ENCODE assay signal across 13 cellular contexts in the genomic region with DNA sequence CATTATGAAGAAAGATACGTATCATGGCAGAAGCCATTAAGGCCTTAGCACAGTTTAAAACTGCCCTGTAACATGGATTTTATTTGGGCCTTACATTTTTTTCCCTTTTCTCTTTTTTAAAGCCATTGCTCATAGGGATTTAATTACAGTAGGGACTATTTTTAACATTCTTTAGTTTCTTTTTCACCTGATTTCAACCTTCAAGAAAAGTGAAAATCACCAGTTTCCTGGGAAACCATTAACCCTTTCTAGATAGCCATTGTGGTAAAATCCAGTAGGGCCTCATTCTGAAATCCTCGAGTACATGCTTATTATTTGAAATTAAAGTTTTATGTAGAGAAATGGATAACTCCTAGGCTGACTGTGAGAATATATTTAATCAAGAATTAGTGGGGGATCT. TPM values are rescaled to one million over a fixed set of nuclear protein-coding genes. Genes with fewer than 3 reads are reported as not detected.
DNase-seq lines count a peak whose midpoint lies in the region; ATAC-seq, FAIRE-seq and TF ChIP-seq lines count a peak whose summit lies in the region.
"Had no signal": no experiment of that assay in that cellular context is flagged by ENCODE, and none has a peak within 500 bp of the region (broad histone marks: within the 10 kb centered on the region; RNA-seq: fewer than 3 reads in every experiment).

No MANE protein-coding gene starts in this region.

- POLR2A ChIA-PET in MCF 10A (lab: Yijun Ruan, JAX): interaction anchor here (1.0 to 5.4 kb wide), 8 partner anchors 10 to 183 kb away, joined by 4 to 188 read pairs (median 24); no protein-coding TSS in a partner anchor

- H3K9me3 ChIP-seq in keratinocyte (ENCODE audit: control insufficient read depth, low read depth, low read length) (no peaks in the 10 kb centered on the region), thoracic aorta (no peaks in the 10 kb centered on the region)

- FAIRE-seq in keratinocyte (lab: Jason Lieb, UNC): no peak

- H3K36me3 ChIP-seq in KMS-11 (ENCODE audit: insufficient read depth): no peaks in the 10 kb centered on the region
- no peaks in the 10 kb centered on the region for H3K36me3 ChIP-seq in keratinocyte (ENCODE audit: control insufficient read depth in 2 of 2, extremely low read depth in 1 of 2, insufficient read depth in 2 of 2, low read length in 2 of 2)
- H3K36me3 ChIP-seq in thoracic aorta: no peaks in the 10 kb centered on the region

- H3K27me3 ChIP-seq in KMS-11 (ENCODE audit: insufficient read depth, low read depth) (no peaks in the 10 kb centered on the region), keratinocyte (ENCODE audit: control insufficient read depth, extremely low read depth, insufficient read depth, low read length) (no peaks in the 10 kb centered on the region), thoracic aorta (replicated peaks; ENCODE audit: insufficient read depth) (no peaks in the 10 kb centered on the region)

- peaks cover 11% of the 10 kb centered on the region for H3K36me3 Mint-ChIP-seq in MCF 10A (ENCODE audit: insufficient read depth, unreplicated experiment)
- H3K36me3 Mint-ChIP-seq in effector memory CD8-positive, alpha-beta T cell (ENCODE audit: insufficient read depth): peaks cover 10% of the 10 kb centered on the region
- H3K36me3 Mint-ChIP-seq in activated T-helper 2 cell treated with anti-CD3 and anti-CD28 coated beads, Interferon-gamma antibody, Interleukin-2, Interleukin-4, amounts not matched to agents 10 μg/mL and 5 μg/mL and 100 μg/mL, durations not matched to agents 14 hours and 24 hours and 36 hours (ENCODE audit: low read depth): peaks cover 4% of the 10 kb centered on the region
- H3K36me3 Mint-ChIP-seq: activated naive CD4-positive, alpha-beta T cell treated with anti-CD3 and anti-CD28 coated beads, Interleukin-2, amount 50 U/mL, for 24 hours; memory B cell had no signal

- H4K20me1 ChIP-seq in KMS-11 (ENCODE audit: insufficient read depth) (peaks cover 23% of the 10 kb centered on the region; the same call in 1 of the 2 replicates), keratinocyte (ENCODE audit: control insufficient read depth, extremely low read depth, insufficient read depth, low read length) (peaks cover 8% of the 10 kb centered on the region)

- H3K4me1 Mint-ChIP-seq in MCF 10A (ENCODE audit: insufficient read depth, unreplicated experiment): peaks cover 30% of the 10 kb centered on the region
- H3K4me1 Mint-ChIP-seq in effector memory CD8-positive, alpha-beta T cell (ENCODE audit: low read depth in 2 of 2): peaks cover 21 to 23% of the 10 kb centered on the region in 2 donors
- peaks cover 23% of the 10 kb centered on the region for H3K4me1 Mint-ChIP-seq in activated T-helper 2 cell treated with anti-CD3 and anti-CD28 coated beads, Interferon-gamma antibody, Interleukin-2, Interleukin-4, amounts not matched to agents 10 μg/mL and 5 μg/mL and 100 μg/mL, durations not matched to agents 14 hours and 24 hours and 36 hours (ENCODE audit: low read depth)

- no peaks in the 10 kb centered on the region for H3K27me3 Mint-ChIP-seq in MCF 10A (ENCODE audit: insufficient read depth, unreplicated experiment)
- no peaks in the 10 kb centered on the region for H3K27me3 Mint-ChIP-seq in effector memory CD8-positive, alpha-beta T cell
- H3K27me3 Mint-ChIP-seq in activated T-helper 2 cell treated with anti-CD3 and anti-CD28 coated beads, Interferon-gamma antibody, Interleukin-2, Interleukin-4, amounts not matched to agents 10 μg/mL and 5 μg/mL and 100 μg/mL, durations not matched to agents 14 hours and 24 hours and 36 hours (ENCODE audit: low read depth): peaks cover 47% of the 10 kb centered on the region
- H3K27me3 Mint-ChIP-seq: memory B cell had no signal

- H3K27ac ChIP-seq in KMS-11: no peak overlapping the region
- H3K27ac ChIP-seq in keratinocyte (ENCODE audit: control insufficient read depth, insufficient read depth, low read length): peak overlapping the region; percentile 22
- peak overlapping the region in 1 of 2 donors; percentile 99 for H3K27ac ChIP-seq in thoracic aorta

- H3K4me3 Mint-ChIP-seq in MCF 10A (ENCODE audit: unreplicated experiment): peak overlapping the region; percentile 54
- no peak overlapping the region for H3K4me3 Mint-ChIP-seq in effector memory CD8-positive, alpha-beta T cell
- no peak overlapping the region for H3K4me3 Mint-ChIP-seq in activated T-helper 2 cell treated with anti-CD3 and anti-CD28 coated beads, Interferon-gamma antibody, Interleukin-2, Interleukin-4, amounts not matched to agents 10 μg/mL and 5 μg/mL and 100 μg/mL, durations not matched to agents 14 hours and 24 hours and 36 hours (ENCODE audit: low read depth)
- H3K4me3 Mint-ChIP-seq: activated CD4-positive, alpha-beta T cell treated with anti-CD3 and anti-CD28 coated beads, Interleukin-2, amount 10 ng/mL, durations not matched to agents 7 days and 5 days; activated naive CD4-positive, alpha-beta T cell treated with anti-CD3 and anti-CD28 coated beads, Interleukin-2, amount 50 U/mL, for 24 hours; memory B cell had no signal

- H3K9ac ChIP-seq in KMS-11 (no peak overlapping the region), keratinocyte (ENCODE audit: control insufficient read depth, extremely low read depth, insufficient read depth, low read length) (peak overlapping the region; percentile 39)

- H3K9me3 Mint-ChIP-seq in MCF 10A (ENCODE audit: unreplicated experiment): no peaks in the 10 kb centered on the region
- no peaks in the 10 kb centered on the region for H3K9me3 Mint-ChIP-seq in effector memory CD8-positive, alpha-beta T cell
- no peaks in the 10 kb centered on the region for H3K9me3 Mint-ChIP-seq in activated T-helper 2 cell treated with anti-CD3 and anti-CD28 coated beads, Interferon-gamma antibody, Interleukin-2, Interleukin-4, amounts not matched to agents 10 μg/mL and 5 μg/mL and 100 μg/mL, durations not matched to agents 14 hours and 24 hours and 36 hours
- H3K9me3 Mint-ChIP-seq: activated CD4-positive, alpha-beta T cell treated with anti-CD3 and anti-CD28 coated beads, Interleukin-2, amount 10 ng/mL, durations not matched to agents 7 days and 5 days; activated naive CD4-positive, alpha-beta T cell treated with anti-CD3 and anti-CD28 coated beads, Interleukin-2, amount 50 U/mL, for 24 hours; memory B cell had no signal

- H3K4me1 ChIP-seq in KMS-11 (ENCODE audit: low read depth, poor library complexity, severe bottlenecking) (peaks cover 37% of the 10 kb centered on the region), keratinocyte (ENCODE audit: control insufficient read depth, extremely low read depth, insufficient read depth, low read length) (peaks cover 23% of the 10 kb centered on the region), thoracic aorta (ENCODE audit: control insufficient read depth in 1 of 2, low read depth in 2 of 2) (peaks cover 44 to 59% of the 10 kb centered on the region in 2 donors)

- no peak for DNase-seq in MCF 10A (ENCODE audit: unreplicated experiment)
- DNase-seq in keratinocyte (ENCODE audit: low read depth, low spot score): no peak
- no peak for DNase-seq in thoracic aorta (ENCODE audit: low spot score)
- no peak for DNase-seq in effector memory CD8-positive, alpha-beta T cell
- no peak for DNase-seq in ACHN
- no peak for DNase-seq in activated T-helper 2 cell treated with anti-CD3 and anti-CD28 coated beads, Interferon-gamma antibody, Interleukin-2, Interleukin-4, amounts not matched to agents 10 μg/mL and 5 μg/mL and 100 μg/mL, durations not matched to agents 14 hours and 24 hours and 36 hours (ENCODE audit: low spot score)
- DNase-seq: activated CD4-positive, alpha-beta T cell treated with anti-CD3 and anti-CD28 coated beads, Interleukin-2, amount 10 ng/mL, durations not matched to agents 7 days and 5 days; DND-41; SHP77 had no signal

- dilution Hi-C loops in keratinocyte (cut with MboI; ENCODE audit: extremely low pct_ligation_motif_present, low sequenced_read_pairs): no loop called here

- H3K79me2 ChIP-seq in KMS-11 (ENCODE audit: insufficient read depth, low read depth) (peaks cover 82% of the 10 kb centered on the region), keratinocyte (ENCODE audit: control insufficient read depth, insufficient read depth, low read length) (peaks cover 80% of the 10 kb centered on the region)

- intact Hi-C loops in MCF 10A (cut with micrococcal nuclease): no loop called here
- intact Hi-C loops in activated T-helper 2 cell treated with anti-CD3 and anti-CD28 coated beads, Interferon-gamma antibody, Interleukin-2, Interleukin-4, amounts not matched to agents 10 μg/mL and 5 μg/mL and 100 μg/mL, durations not matched to agents 14 hours and 24 hours and 36 hours (cut with micrococcal nuclease): loop anchor here (10.0 kb wide), 2 partner anchors 49 to 1151 kb away; partner anchors contain the start of gene MEIS2

- in situ Hi-C loops in ACHN (cut with HindIII; ENCODE audit: low pct_ligation_motif_present, low pct_unique_long_range_greater_than_20kb, low sequenced_read_pairs): no loop called here

- H2AFZ ChIP-seq in KMS-11 (ENCODE audit: low read depth) (no peak overlapping the region), keratinocyte (ENCODE audit: control insufficient read depth, low read length) (no peak overlapping the region)

- ATAC-seq in thoracic aorta (ENCODE audit: insufficient number of reproducible peaks, low FRiP score, low read depth) (no peak), HG03175 (IDR thresholded peaks at IDR 0.05; ENCODE audit: unreplicated experiment) (no peak)
- ATAC-seq in effector memory CD8-positive, alpha-beta T cell (replicated peaks): no peak

- no peak for TF ChIP-seq CTCF in KMS-11 (conservative IDR thresholded peaks at IDR 0.05; ENCODE audit: low read depth, low read length)
- TF ChIP-seq CTCF in MCF 10A (IDR thresholded peaks at IDR 0.05; ENCODE audit: unreplicated experiment): no peak
- no peak for TF ChIP-seq CTCF in keratinocyte (optimal IDR thresholded peaks at IDR 0.05 in 1 of 3, IDR thresholded peaks at IDR 0.05 in 1 of 3, conservative IDR thresholded peaks at IDR 0.05 in 1 of 3; ENCODE audit: extremely low read depth in 1 of 3, insufficient read depth in 2 of 3, low read length in 3 of 3)
- TF ChIP-seq CTCF in thoracic aorta (IDR thresholded peaks at IDR 0.05): no peak

- H3K4me3 ChIP-seq in KMS-11 (IDR thresholded peaks at IDR 0.05; ENCODE audit: insufficient read depth, low read depth, low read length) (no peak overlapping the region), keratinocyte (ENCODE audit: control insufficient read depth in 2 of 3, extremely low read depth in 1 of 3, insufficient read depth in 2 of 3, low read depth in 1 of 3, low read length in 3 of 3) (peak overlapping the region; percentile 49 to 98 (median 79)), thoracic aorta (peak overlapping the region; percentile 96)

- BruUV-seq in MCF 10A (replicated peaks; lab: Mats Ljungman, UMichigan): no TSS peak

- H3K4me2 ChIP-seq in KMS-11: peak overlapping the region; percentile 69
- peak overlapping the region; percentile 80 for H3K4me2 ChIP-seq in keratinocyte (ENCODE audit: control insufficient read depth, extremely low read depth, insufficient read depth, low read depth, low read length)

- CTCF ChIA-PET in MCF 10A (lab: Yijun Ruan, JAX): interaction anchor here (0.6 to 2.5 kb wide), 3 partner anchors 11 to 182 kb away, joined by 3 to 8 read pairs (median 3); no protein-coding TSS in a partner anchor

- H3K9me1 ChIP-seq in keratinocyte (ENCODE audit: control insufficient read depth, extremely low read depth, insufficient read depth, low read length): no peaks in the 10 kb centered on the region

- peak overlapping the region; percentile 94 for H3K27ac Mint-ChIP-seq in MCF 10A (ENCODE audit: low read depth, unreplicated experiment)
- H3K27ac Mint-ChIP-seq in effector memory CD8-positive, alpha-beta T cell: no peak overlapping the region
- no peak overlapping the region for H3K27ac Mint-ChIP-seq in activated T-helper 2 cell treated with anti-CD3 and anti-CD28 coated beads, Interferon-gamma antibody, Interleukin-2, Interleukin-4, amounts not matched to agents 10 μg/mL and 5 μg/mL and 100 μg/mL, durations not matched to agents 14 hours and 24 hours and 36 hours
- H3K27ac Mint-ChIP-seq: activated CD4-positive, alpha-beta T cell treated with anti-CD3 and anti-CD28 coated beads, Interleukin-2, amount 10 ng/mL, durations not matched to agents 7 days and 5 days; activated naive CD4-positive, alpha-beta T cell treated with anti-CD3 and anti-CD28 coated beads, Interleukin-2, amount 50 U/mL, for 24 hours; memory B cell had no signal

RNA-seq across cellular contexts. Expression of gene SPRED1, which starts 3.1 kb away (rescaled TPM):
- 26.4 and 28.1 TPM in 2 replicates for total RNA-seq in MCF 10A (2022)
- polyA plus RNA-seq in keratinocyte: 5.7 to 11.6 TPM (median 11.5 TPM) in 3 replicates
- polyA plus RNA-seq in keratinocyte (2011; ENCODE audit: low read depth): 3.9 TPM
- polyA plus RNA-seq in keratinocyte (2011; cell fraction: cytosol; rRNA removed): 6.3 and 9.9 TPM in 2 replicates
- polyA plus RNA-seq in keratinocyte (2011; cell fraction: nucleus; rRNA removed): 10.1 and 13.1 TPM in 2 replicates
- polyA plus RNA-seq in keratinocyte (2012; ENCODE audit: low replicate concordance): 3.9 and 16.6 TPM in 2 replicates
- polyA minus RNA-seq in keratinocyte: 5.0 to 22.3 TPM (median 9.9 TPM) in 3 replicates
- 17.5 TPM for polyA minus RNA-seq in keratinocyte (2011; cell fraction: cytosol; rRNA and poly(A)+ RNA removed)
- polyA minus RNA-seq in keratinocyte (2011; cell fraction: nucleus; rRNA and poly(A)+ RNA removed): 22.7 and 46.3 TPM in 2 replicates
- 10 to 100 TPM; 24.6 to 49.5 TPM for total RNA-seq in thoracic aorta
- 0.14 and 0.46 TPM in 2 replicates for total RNA-seq in activated T-helper 2 cell treated with anti-CD3 and anti-CD28 coated beads, Interferon-gamma antibody, Interleukin-2, Interleukin-4, amounts not matched to agents 10 μg/mL and 5 μg/mL and 100 μg/mL, durations not matched to agents 14 hours and 24 hours and 36 hours

Comparison
In these comparisons a context has a peak if more than half of its experiments do, and no peak if none do; other contexts are left out.
1. RNA of gene SPRED1, which starts 3.1 kb away (total RNA-seq): 24.6 to 49.5 TPM in thoracic aorta and 26.4 to 28.1 TPM in MCF 10A; 0.14 to 0.46 TPM in activated T-helper 2 cell treated with anti-CD3 and anti-CD28 coated beads, Interferon-gamma antibody, Interleukin-2, Interleukin-4, amounts not matched to agents 10 μg/mL and 5 μg/mL and 100 μg/mL, durations not matched to agents 14 hours and 24 hours and 36 hours; every median in the first group is over 10 times any median in the second.